ENCODE assay signal across 8 cellular contexts in genomic region chr1:147670319-147671003, GRCh38. TPM values are rescaled to one million over a fixed set of nuclear protein-coding genes. Genes with fewer than 3 reads are reported as not detected.
A peak's percentile ranks its signal among the peaks of the same experiment; 100 is the strongest.
DNase-seq lines count a peak whose midpoint lies in the region; ATAC-seq and TF ChIP-seq lines count a peak whose summit lies in the region.

Gene ACP6 (minus strand): TSS chr1:147670524. CDS start chr1:147670048, 476 bp downstream.

- in situ Hi-C loops in ACHN (cut with HindIII; ENCODE audit: low pct_ligation_motif_present, low pct_unique_long_range_greater_than_20kb, low sequenced_read_pairs), result no loop called here

- peaks cover 31% of the 10 kb centered on the region for H3K4me1 Mint-ChIP-seq in WTC11
- H3K4me1 Mint-ChIP-seq in immature natural killer cell, result peaks cover 17 to 19% of the 10 kb centered on the region in 2 donors

- POLR2A ChIA-PET in WTC11 (lab: Charles Lee), result interaction anchor here (1.0 to 1.3 kb wide), 2 partner anchors 129 to 222 kb away, joined by 3 read pairs; partner anchors contain the start of gene BCL9

- 3% methylated on average over 36 of the region's 36 CpGs for WGBS in smooth muscle cell (ENCODE audit: low lambda C conversion rate)

- peak within 1 kb of the TSS; percentile 52 for H3K27ac ChIP-seq in caudate nucleus (ENCODE audit: low read depth, low read length)
- no peak within 1 kb of the TSS for H3K27ac ChIP-seq in smooth muscle cell (ENCODE audit: low read depth)

- H3K36me3 ChIP-seq in smooth muscle cell (ENCODE audit: low read depth), result no peaks in the 10 kb centered on the region

- no peaks in the 10 kb centered on the region for H3K27me3 Mint-ChIP-seq in WTC11 (ENCODE audit: low read depth)
- H3K27me3 Mint-ChIP-seq in immature natural killer cell (ENCODE audit: low read depth in 3 of 3), result peaks cover 2 to 8% (median 4%) of the 10 kb centered on the region in 3 donors

- H3K4me3 ChIP-seq in smooth muscle cell, result peak within 1 kb of the TSS; percentile 65

- H3K4me1 ChIP-seq in smooth muscle cell (ENCODE audit: low read depth), result peaks cover 8% of the 10 kb centered on the region

- peaks cover 8% of the 10 kb centered on the region for H3K79me2 ChIP-seq in smooth muscle cell (ENCODE audit: low read depth)

- DNase-seq in ACHN (peak; percentile 98), NCI-H2196 (lab: John Stamatoyannopoulos, UW; ENCODE audit: unreplicated experiment) (peak; percentile 94), WTC11 (ENCODE audit: low spot score) (peak; percentile 96), caudate nucleus (lab: John Stamatoyannopoulos, UW) (peak; percentile 46 to 98 (median 91)), immature natural killer cell (peak; percentile 65 to 75 (median 72)), smooth muscle cell (lab: John Stamatoyannopoulos, UW; ENCODE audit: unreplicated experiment) (peak; percentile 61)

- H3F3A ChIP-seq in smooth muscle cell (ENCODE audit: low read depth), result no peaks in the 10 kb centered on the region

- H3K9me3 ChIP-seq in smooth muscle cell (replicated peaks; ENCODE audit: low read depth), result no peaks in the 10 kb centered on the region

- peak within 1 kb of the TSS; percentile 88 for H2AFZ ChIP-seq in smooth muscle cell (ENCODE audit: low read depth)

- no peaks in the 10 kb centered on the region for H3K9me3 Mint-ChIP-seq in WTC11
- peaks cover 0 to under 1% (median 0%) of the 10 kb centered on the region in 6 donors for H3K9me3 Mint-ChIP-seq in immature natural killer cell

- CTCF ChIA-PET in WTC11 (lab: Charles Lee), result interaction anchor here (0.7 to 2.2 kb wide), 8 partner anchors 18 to 222 kb away, joined by 3 to 30 read pairs (median 3); no protein-coding TSS in a partner anchor

- ATAC-seq in GM18870 (IDR thresholded peaks at IDR 0.05; ENCODE audit: unreplicated experiment) (peak; percentile 90), HG03135 (IDR thresholded peaks at IDR 0.05; ENCODE audit: unreplicated experiment) (peak; percentile 97), WTC11 (peak; percentile 97)

- no peaks in the 10 kb centered on the region for H4K20me1 ChIP-seq in smooth muscle cell (ENCODE audit: low read depth)

- H3K27ac Mint-ChIP-seq in WTC11, result peak within 1 kb of the TSS; percentile 13; the same call in 1 of the 2 replicates
- H3K27ac Mint-ChIP-seq in immature natural killer cell, result peak within 1 kb of the TSS; percentile 32 to 88 (median 67)

- H3K9ac ChIP-seq in smooth muscle cell (ENCODE audit: low read depth), result no peak within 1 kb of the TSS

- peak within 1 kb of the TSS; percentile 88 for H3K4me2 ChIP-seq in smooth muscle cell

- H3K4me3 Mint-ChIP-seq in WTC11, result peak within 1 kb of the TSS; percentile 83
- H3K4me3 Mint-ChIP-seq in immature natural killer cell, result peak within 1 kb of the TSS; percentile 93 to 98 (median 96)

- H3K36me3 Mint-ChIP-seq in WTC11, result no peaks in the 10 kb centered on the region
- peaks cover 0 to 3% (median 0%) of the 10 kb centered on the region in 3 donors for H3K36me3 Mint-ChIP-seq in immature natural killer cell

- no peaks in the 10 kb centered on the region for H3K27me3 ChIP-seq in smooth muscle cell (ENCODE audit: low read depth)

- TF ChIP-seq CTCF in WTC11 (IDR thresholded peaks at IDR 0.05) (no peak), smooth muscle cell (IDR thresholded peaks at IDR 0.05; ENCODE audit: borderline replicate concordance, insufficient read depth, poor library complexity, severe bottlenecking) (no peak)

TF ChIP-seq in WTC11, 78 proteins besides CTCF, POLR2A, EP300 and RAD21:
- TF ChIP-seq SP1 (CRISPR knock-in tag; conservative IDR thresholded peaks at IDR 0.05) (peak; percentile 70), ZNF232 (CRISPR knock-in tag; IDR thresholded peaks at IDR 0.05) (no peak), FOXK1 (CRISPR knock-in tag; IDR thresholded peaks at IDR 0.05) (0 out of 2 replicates have a peak, but pooled peaks have one; percentile 25)

RNA-seq across cellular contexts. Expression of gene ACP6, which starts in this region (rescaled TPM):
- total RNA-seq in WTC11 (2021) (31.5 to 35.6 TPM (median 33.3 TPM) in 3 replicates), smooth muscle cell (6.4 and 7.6 TPM in 2 replicates)
- polyA plus RNA-seq in immature natural killer cell (1 to 10 TPM; 2.4 to 7.2 (median 2.8) TPM), smooth muscle cell (11.8 and 12.5 TPM in 2 replicates)
